Comparison of ENCODE assay signal across 8 cellular contexts in genomic region chr13:97855570-97855970, GRCh38.
DNase-seq lines count a peak whose midpoint lies in the region; ATAC-seq and TF ChIP-seq lines count a peak whose summit lies in the region.

No MANE protein-coding gene starts in this region.

- TF ChIP-seq CTCF in Calu3 (IDR thresholded peaks at IDR 0.05; ENCODE audit: unreplicated experiment), result peak; percentile 29

- no peaks in the 10 kb centered on the region for H3K9me3 Mint-ChIP-seq in Calu3 (ENCODE audit: low read depth, unreplicated experiment)

- intact Hi-C loops in Calu3 (cut with micrococcal nuclease; ENCODE audit: unreplicated experiment), result loop anchor here (5.0 to 10.0 kb wide), 2 partner anchors 119 to 577 kb away; no protein-coding TSS in a partner anchor

- BruUV-seq in Calu3 (replicated peaks; lab: Mats Ljungman, UMichigan), result no TSS peak

- CTCF ChIA-PET in Calu3 (lab: Charles Lee), result no interaction called here

- no peak overlapping the region for H3K27ac Mint-ChIP-seq in Calu3 (ENCODE audit: unreplicated experiment)

- DNase-seq in Calu3 (peak; percentile 2), NCI-H1092 treated with DMSO at 0.1 percent for 48 hours (lab: John Stamatoyannopoulos, UW) (peak; percentile 78), erythroblast (lab: John Stamatoyannopoulos, UW) (peak; percentile 55 to 73), myocyte (ENCODE audit: low read depth) (peak; percentile 76)

- H3K27me3 Mint-ChIP-seq in Calu3 (ENCODE audit: unreplicated experiment), result peaks cover 23% of the 10 kb centered on the region

- ATAC-seq in GM19351 (IDR thresholded peaks at IDR 0.05; ENCODE audit: unreplicated experiment) (peak; percentile 39), SK-N-SH treated with all-trans-retinoic acid at 6 μM for 48 hours (peak; percentile 97), GM21576 (IDR thresholded peaks at IDR 0.05; ENCODE audit: unreplicated experiment) (no peak), GM19023 (IDR thresholded peaks at IDR 0.05; ENCODE audit: unreplicated experiment) (no peak)

- H3K4me1 Mint-ChIP-seq in Calu3 (ENCODE audit: low read depth, unreplicated experiment), result peaks cover 10% of the 10 kb centered on the region

- no peaks in the 10 kb centered on the region for H3K36me3 Mint-ChIP-seq in Calu3 (ENCODE audit: insufficient read depth, unreplicated experiment)

- no peak overlapping the region for H3K4me3 Mint-ChIP-seq in Calu3 (ENCODE audit: low read depth, unreplicated experiment)

- TF ChIP-seq POLR2A in erythroblast (IDR thresholded peaks at IDR 0.05; ENCODE audit: low read length), result no peak

TF ChIP-seq in SK-N-SH treated with all-trans-retinoic acid at 6 μM for 48 hours, 23 proteins besides CTCF, POLR2A, EP300 and RAD21:
- TF ChIP-seq OSR1 (CRISPR knock-in tag; IDR thresholded peaks at IDR 0.05) (no peak), POU6F1 (CRISPR knock-in tag; IDR thresholded peaks at IDR 0.05; ENCODE audit: borderline replicate concordance, low read depth) (no peak), GLIS3 (CRISPR knock-in tag; IDR thresholded peaks at IDR 0.05) (no peak), TCF4 (CRISPR knock-in tag; IDR thresholded peaks at IDR 0.05; ENCODE audit: borderline replicate concordance) (no peak), ZFP3 (CRISPR knock-in tag; IDR thresholded peaks at IDR 0.05) (no peak), ZNF70 (CRISPR knock-in tag; IDR thresholded peaks at IDR 0.05) (no peak), ISL1 (CRISPR knock-in tag; IDR thresholded peaks at IDR 0.05) (no peak), RARB (CRISPR knock-in tag; IDR thresholded peaks at IDR 0.05) (no peak), ZNF8 (CRISPR knock-in tag; IDR thresholded peaks at IDR 0.05) (no peak), TOX (CRISPR knock-in tag; IDR thresholded peaks at IDR 0.05; ENCODE audit: borderline replicate concordance) (no peak), TSHZ2 (CRISPR knock-in tag; IDR thresholded peaks at IDR 0.05) (no peak), ZC3H10 (CRISPR knock-in tag; IDR thresholded peaks at IDR 0.05) (no peak), BACH2 (CRISPR knock-in tag; IDR thresholded peaks at IDR 0.05; ENCODE audit: borderline replicate concordance) (no peak), ZFP30 (CRISPR knock-in tag; IDR thresholded peaks at IDR 0.05) (no peak), CSDC2 (CRISPR knock-in tag; IDR thresholded peaks at IDR 0.05) (no peak), ESRRG (CRISPR knock-in tag; IDR thresholded peaks at IDR 0.05) (no peak), CREB5 (CRISPR knock-in tag; IDR thresholded peaks at IDR 0.05; ENCODE audit: low read depth) (no peak), SNAI2 (CRISPR knock-in tag; IDR thresholded peaks at IDR 0.05) (no peak), CSRNP3 (CRISPR knock-in tag; IDR thresholded peaks at IDR 0.05) (no peak), ARNTL (CRISPR knock-in tag; IDR thresholded peaks at IDR 0.05; ENCODE audit: borderline replicate concordance, low read depth) (no peak)

Comparison
In these comparisons a context has a peak if more than half of its experiments do, and no peak if none do; other contexts are left out.
1. DNase-seq: peak in every context shown above with its lines; median percentile 78 in NCI-H1092 treated with DMSO at 0.1 percent for 48 hours; 76 in myocyte; 64 in erythroblast; 2 in Calu3.
2. ATAC-seq: peak in GM19351 (single experiment) and SK-N-SH treated with all-trans-retinoic acid at 6 μM for 48 hours (single experiment); none in GM21576 (single experiment) and GM19023 (single experiment).